In genomic region chr10:3066317-3066931, GRCh38 we compare ENCODE assay signal across 10 cellular contexts. TPM values are rescaled to one million over a fixed set of nuclear protein-coding genes. Genes with fewer than 3 reads are reported as not detected.
A peak's percentile ranks its signal among the peaks of the same experiment; 100 is the strongest.
DNase-seq lines count a peak whose midpoint lies in the region; ATAC-seq, FAIRE-seq and TF ChIP-seq lines count a peak whose summit lies in the region.
"Had no signal": no experiment of that assay in that cellular context is flagged by ENCODE, and none has a peak within 500 bp of the region (broad histone marks: within the 10 kb centered on the region; RNA-seq: fewer than 3 reads in every experiment).

No MANE protein-coding gene starts in this region.

- H3K4me3 ChIP-seq in Caco-2 (ENCODE audit: low read depth, low read length) = peak overlapping the region; percentile 97
- peak overlapping the region; percentile 65 to 91 (median 74) for H3K4me3 ChIP-seq in Peyer's patch
- peak overlapping the region; percentile 78 to 91 (median 84) for H3K4me3 ChIP-seq in esophagus muscularis mucosa
- peak overlapping the region; percentile 47 to 52 (median 51) for H3K4me3 ChIP-seq in pancreas

- TF ChIP-seq CTCF in Caco-2 (IDR thresholded peaks at IDR 0.05; ENCODE audit: insufficient read depth in 1 of 2, low read depth in 1 of 2, low read length in 1 of 2, severe bottlenecking in 1 of 2, unreplicated experiment in 1 of 2) (no peak), Peyer's patch (IDR thresholded peaks at IDR 0.05) (no peak), esophagus muscularis mucosa (IDR thresholded peaks at IDR 0.05) (peak in 2 of 3 experiments; percentile 21 to 28), pancreas (IDR thresholded peaks at IDR 0.05) (no peak), glutamatergic neuron (IDR thresholded peaks at IDR 0.05; ENCODE audit: partially characterized antibody, unreplicated experiment) (no peak)

- no peaks in the 10 kb centered on the region for H3K9me3 Mint-ChIP-seq in Caco-2 (ENCODE audit: unreplicated experiment)
- H3K9me3 Mint-ChIP-seq in glutamatergic neuron (ENCODE audit: unreplicated experiment) = peaks cover 4% of the 10 kb centered on the region

- H3K27me3 ChIP-seq in Caco-2 (replicated peaks; ENCODE audit: control insufficient read depth, insufficient read depth, low read length) (no peaks in the 10 kb centered on the region), Peyer's patch (peaks cover 0 to 7% of the 10 kb centered on the region in 2 donors), esophagus muscularis mucosa (no peaks in the 10 kb centered on the region), pancreas (no peaks in the 10 kb centered on the region)

- no peak for TF ChIP-seq POLR2A in Peyer's patch (IDR thresholded peaks at IDR 0.05)
- TF ChIP-seq POLR2A in esophagus muscularis mucosa (IDR thresholded peaks at IDR 0.05; ENCODE audit: low read depth) = no peak

- H3K4me1 Mint-ChIP-seq in Caco-2 (ENCODE audit: low read depth, unreplicated experiment) (peaks cover 21% of the 10 kb centered on the region), glutamatergic neuron (ENCODE audit: low read depth, unreplicated experiment) (no peaks in the 10 kb centered on the region)

- 18% methylated on average over 16 of the region's 45 CpGs for WGBS in esophagus muscularis mucosa
- whole genome bisulfite sequencing in pancreas, 2 donors = 7 to 11% methylated on average over 35 to 45 of the region's 45 CpGs

- H3K9me3 ChIP-seq in Caco-2 (no peaks in the 10 kb centered on the region), Peyer's patch (no peaks in the 10 kb centered on the region), esophagus muscularis mucosa (no peaks in the 10 kb centered on the region), pancreas (no peaks in the 10 kb centered on the region)

- no TSS peak for BruUV-seq in Caco-2 (replicated peaks; lab: Mats Ljungman, UMichigan)

- POLR2A ChIA-PET in Caco-2 (lab: Charles Lee) = interaction anchor here (0.6 kb wide), 1 partner anchor 113 kb away, joined by 4 read pairs; no protein-coding TSS in a partner anchor

- intact Hi-C loops in Caco-2 (cut with micrococcal nuclease; ENCODE audit: unreplicated experiment) (no loop called here), esophagus muscularis mucosa (cut with DNase I) (loop anchor here (5.0 kb wide), 1 partner anchor 36 kb away; no protein-coding TSS in a partner anchor), pancreas (cut with DNase I) (no loop called here), posterior vena cava (cut with DNase I) (no loop called here)

- H3K27ac ChIP-seq in Peyer's patch = peak overlapping the region in 1 of 4 donors; percentile 69
- peak overlapping the region; percentile 40 to 89 (median 84) for H3K27ac ChIP-seq in esophagus muscularis mucosa (replicated peaks in 1 of 4)
- H3K27ac ChIP-seq in pancreas = no peak overlapping the region
- H3K27ac ChIP-seq: HL-60 had no signal

- CTCF ChIA-PET in Caco-2 (lab: Charles Lee) = no interaction called here

- peak; percentile 4 to 7 (median 5) for ATAC-seq in pancreas
- ATAC-seq in HG03354 (IDR thresholded peaks at IDR 0.05; ENCODE audit: poor library complexity, severe bottlenecking, unreplicated experiment) = no peak

- H3K36me3 Mint-ChIP-seq in Caco-2 (ENCODE audit: insufficient read depth, unreplicated experiment) (peaks cover 40% of the 10 kb centered on the region), glutamatergic neuron (ENCODE audit: unreplicated experiment) (no peaks in the 10 kb centered on the region)

- no peak for TF ChIP-seq EP300 in esophagus muscularis mucosa (IDR thresholded peaks at IDR 0.05)

- FAIRE-seq in pancreas (lab: Jason Lieb, UNC) = no peak
- FAIRE-seq: endometrium had no signal

- H3K27me3 Mint-ChIP-seq in Caco-2 (ENCODE audit: insufficient read depth, unreplicated experiment) (no peaks in the 10 kb centered on the region), glutamatergic neuron (ENCODE audit: unreplicated experiment) (peaks cover 15% of the 10 kb centered on the region)

- H3K4me1 ChIP-seq in Caco-2 (peaks cover 38% of the 10 kb centered on the region), Peyer's patch (peaks cover 0 to 16% (median 7%) of the 10 kb centered on the region in 4 donors), esophagus muscularis mucosa (peaks cover 17 to 39% (median 32%) of the 10 kb centered on the region in 4 donors), pancreas (no peaks in the 10 kb centered on the region)

- H3K4me3 Mint-ChIP-seq in Caco-2 (ENCODE audit: unreplicated experiment) (peak overlapping the region; percentile 95), glutamatergic neuron (ENCODE audit: unreplicated experiment) (no peak overlapping the region)

- DNase-seq in Caco-2 (no peak), Peyer's patch (no peak), esophagus muscularis mucosa (ENCODE audit: extremely low spot score) (no peak), pancreas (peak in 1 of 6 donors; percentile 70), glutamatergic neuron (no peak), posterior vena cava (ENCODE audit: low spot score) (no peak)
- no peak for DNase-seq in stimulated activated naive CD4-positive, alpha-beta T cell treated with Interleukin-2 at 50 U/mL for 16 hours (lab: John Stamatoyannopoulos, UW)

- H3K27ac Mint-ChIP-seq in Caco-2 (ENCODE audit: unreplicated experiment) (no peak overlapping the region), glutamatergic neuron (ENCODE audit: unreplicated experiment) (no peak overlapping the region)

- H3K36me3 ChIP-seq in Caco-2 (ENCODE audit: control insufficient read depth, insufficient read depth, low read length) (no peaks in the 10 kb centered on the region), Peyer's patch (no peaks in the 10 kb centered on the region), esophagus muscularis mucosa (no peaks in the 10 kb centered on the region), pancreas (no peaks in the 10 kb centered on the region)

RNA-seq across cellular contexts. Expression of gene PFKP, which starts 0.9 kb away (rescaled TPM):
- 218 and 234 TPM in 2 replicates for total RNA-seq in Caco-2 (2022)
- total RNA-seq in Peyer's patch = 100 to 1,000 TPM in 1 of 4 donors, 10 to 100 TPM in 3; 79.0 to 130 (median 87.9) TPM
- 100 to 1,000 TPM in 3 of 4 donors, 10 to 100 TPM in 1; 90.8 to 255 (median 112) TPM for total RNA-seq in esophagus muscularis mucosa
- total RNA-seq in pancreas = 10 to 100 TPM in 3 of 6 donors, 1 to 10 TPM in 3; 6.8 to 25.0 (median 10.4) TPM
- 10 to 100 TPM; 16.6 to 32.5 TPM for polyA plus RNA-seq in pancreas
- 24.2 TPM for total RNA-seq in glutamatergic neuron (ENCODE audit: unreplicated experiment)
- total RNA-seq in posterior vena cava = 100 to 1,000 TPM; 109 to 216 TPM

Comparison
In these comparisons a context has a peak if more than half of its experiments do, and no peak if none do; other contexts are left out.
1. CTCF ChIP-seq: peak in esophagus muscularis mucosa (2 of 3); none in Caco-2 (0 of 2), Peyer's patch (0 of 6), pancreas (0 of 4) and glutamatergic neuron (single experiment).
2. H3K27ac ChIP-seq: peak in esophagus muscularis mucosa (4 of 4); none in pancreas (0 of 4).
3. Peak in every context shown above with its lines, with median percentiles within 50 percentile points of each other: H3K4me3 ChIP-seq.